In the genomic region with DNA sequence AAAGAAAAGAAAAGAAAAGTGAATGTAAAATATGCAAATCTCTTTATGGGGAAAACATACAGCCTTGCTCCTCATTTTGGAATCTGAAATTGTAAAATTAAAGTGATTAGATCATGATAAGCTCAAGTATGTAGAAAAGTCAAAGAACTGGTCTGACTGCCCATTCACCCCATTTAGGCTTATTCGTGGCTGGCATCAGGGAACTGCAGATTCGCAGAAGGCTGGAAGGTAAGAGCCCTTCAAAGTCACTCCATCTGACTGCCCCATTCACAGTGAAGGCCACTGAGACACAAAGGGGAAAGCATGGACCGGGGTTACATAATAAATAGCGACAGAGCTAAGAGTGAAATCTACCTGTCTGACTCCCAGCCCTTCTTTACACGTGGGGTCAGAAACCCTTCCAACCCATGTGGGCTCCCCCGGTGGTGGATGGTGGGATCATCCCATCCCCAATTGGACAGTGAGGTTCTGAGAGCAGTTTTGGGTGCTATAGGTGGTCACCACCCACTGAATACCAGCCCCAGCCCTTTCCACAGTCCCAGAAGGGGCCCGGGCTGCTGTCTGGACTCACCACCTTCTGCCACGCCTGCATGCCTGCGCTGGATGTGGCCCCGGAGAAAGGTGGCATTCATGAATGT, we compare ENCODE assay signal across 11 cellular contexts. TPM values are rescaled to one million over a fixed set of nuclear protein-coding genes. Genes with fewer than 3 reads are reported as not detected.
DNase-seq lines count a peak whose midpoint lies in the region; ATAC-seq and TF ChIP-seq lines count a peak whose summit lies in the region.
"Had no signal": no experiment of that assay in that cellular context is flagged by ENCODE, and none has a peak within 500 bp of the region (broad histone marks: within the 10 kb centered on the region; RNA-seq: fewer than 3 reads in every experiment).

No MANE protein-coding gene starts in this region.

- peak; percentile 67 for TF ChIP-seq CTCF in GM12872 (IDR thresholded peaks at IDR 0.05; ENCODE audit: insufficient read depth, low read depth, low read length)
- TF ChIP-seq CTCF in foreskin fibroblast (IDR thresholded peaks at IDR 0.05; ENCODE audit: low read depth, low read length): peak; percentile 38

- ATAC-seq in GM21447 (IDR thresholded peaks at IDR 0.05; ENCODE audit: unreplicated experiment): no peak
- no peak for ATAC-seq in T-cell (replicated peaks in 1 of 4)

- peaks cover 4 to 9% of the 10 kb centered on the region in 2 donors for H3K27me3 Mint-ChIP-seq in T-cell

- DNase-seq in 8988T (peak; percentile 42), NAMALWA (ENCODE audit: low spot score) (peak; percentile 48), foreskin fibroblast (no peak), T-cell (no peak), cerebellar nuclear complex (lab: John Stamatoyannopoulos, UW) (no peak)
- no peak for DNase-seq in effector CD8-positive, alpha-beta T cell (lab: John Stamatoyannopoulos, UW)
- DNase-seq: NCI-H1105 treated with DMSO at 0.1 percent for 48 hours, SW 1271 had no signal

- POLR2A ChIA-PET in T-cell (lab: Charles Lee): no interaction called here

- H3K4me1 Mint-ChIP-seq in T-cell: no peaks in the 10 kb centered on the region

- no peaks in the 10 kb centered on the region for H3K9me3 Mint-ChIP-seq in T-cell
- H3K9me3 Mint-ChIP-seq: activated T-helper 1 cell treated with anti-CD3 and anti-CD28 coated beads, Interleukin-12 subunit alpha, Interleukin-12 subunit beta, Interleukin-2, Interleukin-4 antibody, amounts not matched to agents 30 ng/mL and 10 ng/mL and 1 ng/mL, durations not matched to agents 14 hours and 24 hours and 36 hours had no signal

- no peak overlapping the region for H3K27ac Mint-ChIP-seq in T-cell
- H3K27ac Mint-ChIP-seq: activated T-helper 1 cell treated with anti-CD3 and anti-CD28 coated beads, Interleukin-12 subunit alpha, Interleukin-12 subunit beta, Interleukin-2, Interleukin-4 antibody, amounts not matched to agents 30 ng/mL and 10 ng/mL and 1 ng/mL, durations not matched to agents 14 hours and 24 hours and 36 hours had no signal

- H3K4me3 ChIP-seq in foreskin fibroblast (ENCODE audit: low read depth in 1 of 2, low read length in 2 of 2): no peak overlapping the region

- H3K4me3 Mint-ChIP-seq in T-cell: no peak overlapping the region
- H3K4me3 Mint-ChIP-seq: activated T-helper 1 cell treated with anti-CD3 and anti-CD28 coated beads, Interleukin-12 subunit alpha, Interleukin-12 subunit beta, Interleukin-2, Interleukin-4 antibody, amounts not matched to agents 30 ng/mL and 10 ng/mL and 1 ng/mL, durations not matched to agents 14 hours and 24 hours and 36 hours had no signal

- CTCF ChIA-PET in T-cell (lab: Charles Lee): no interaction called here

- no peaks in the 10 kb centered on the region for H3K36me3 Mint-ChIP-seq in T-cell

RNA-seq across cellular contexts. Expression of gene DZIP1L, which starts 18.1 kb away (rescaled TPM):
- total RNA-seq in T-cell: not detected

RNA-seq across cellular contexts. Expression of gene A4GNT, which starts 34.9 kb away (rescaled TPM):
- not detected for total RNA-seq in T-cell
- total RNA-seq: activated T-helper 1 cell treated with anti-CD3 and anti-CD28 coated beads, Interleukin-12 subunit alpha, Interleukin-12 subunit beta, Interleukin-2, Interleukin-4 antibody, amounts not matched to agents 30 ng/mL and 10 ng/mL and 1 ng/mL, durations not matched to agents 14 hours and 24 hours and 36 hours had no signal

Comparison
In these comparisons a context has a peak if more than half of its experiments do, and no peak if none do; other contexts are left out.
1. DNase-seq: peak in 8988T (single experiment) and NAMALWA (single experiment); none in foreskin fibroblast (0 of 2), effector CD8-positive, alpha-beta T cell (single experiment), T-cell (0 of 34) and cerebellar nuclear complex (0 of 2).